In the genomic region with DNA sequence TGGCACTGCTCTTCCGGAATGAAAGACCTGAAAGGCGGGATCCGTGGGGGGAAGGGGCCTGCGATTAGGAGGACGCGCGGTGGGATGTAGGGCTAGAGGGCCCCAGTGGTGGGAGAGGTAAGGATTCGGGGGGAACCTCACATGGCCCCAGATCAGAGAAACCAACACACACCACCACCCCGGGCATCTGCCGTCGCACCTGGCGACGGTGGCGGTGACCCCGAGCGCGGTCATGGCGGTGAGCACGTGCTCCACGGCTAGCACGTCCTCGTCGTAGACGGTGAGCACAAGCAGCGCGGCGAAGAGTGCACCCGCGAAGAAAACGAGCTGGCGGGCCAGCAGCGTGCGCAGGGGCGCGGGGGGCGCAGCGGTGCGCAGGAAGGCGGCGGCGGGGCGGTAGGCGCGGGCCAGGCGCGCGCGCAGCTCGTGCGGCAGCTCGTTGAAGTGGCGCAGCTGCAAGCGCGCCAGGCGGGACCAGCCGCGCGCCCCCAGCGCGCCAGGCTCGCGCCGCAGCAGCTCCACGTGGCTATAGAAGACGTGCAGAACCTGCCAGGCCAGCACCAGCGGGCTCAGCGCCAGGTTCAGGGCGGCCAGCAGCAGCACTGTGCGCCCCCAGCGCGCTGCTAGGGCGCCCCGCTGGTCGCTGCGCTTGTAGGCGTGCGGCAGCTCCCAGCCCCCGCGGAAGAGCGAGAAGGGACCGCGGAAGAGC, we compare ENCODE assay signal across 8 cellular contexts. TPM values are rescaled to one million over a fixed set of nuclear protein-coding genes. Genes with fewer than 3 reads are reported as not detected.
DNase-seq lines count a peak whose midpoint lies in the region; ATAC-seq, FAIRE-seq and TF ChIP-seq lines count a peak whose summit lies in the region.

No MANE protein-coding gene starts in this region.

- H3K4me1 ChIP-seq in keratinocyte (ENCODE audit: control insufficient read depth, extremely low read depth, insufficient read depth, low read length) = peaks cover 4% of the 10 kb centered on the region
- H3K4me1 ChIP-seq in subcutaneous abdominal adipose tissue (ENCODE audit: control insufficient read depth in 5 of 5, insufficient read depth in 5 of 5, low read length in 5 of 5) = peaks cover 0 to 29% (median 23%) of the 10 kb centered on the region in 5 donors

- TF ChIP-seq CTCF in keratinocyte (optimal IDR thresholded peaks at IDR 0.05 in 1 of 3, IDR thresholded peaks at IDR 0.05 in 1 of 3, conservative IDR thresholded peaks at IDR 0.05 in 1 of 3; ENCODE audit: extremely low read depth in 1 of 3, insufficient read depth in 2 of 3, low read length in 3 of 3) = no peak

- H3K27me3 ChIP-seq in keratinocyte (ENCODE audit: control insufficient read depth, extremely low read depth, insufficient read depth, low read length) (peaks cover 43% of the 10 kb centered on the region), subcutaneous abdominal adipose tissue (ENCODE audit: control insufficient read depth in 5 of 5, insufficient read depth in 4 of 5, low read length in 5 of 5) (peaks cover 38 to 51% (median 43%) of the 10 kb centered on the region in 5 donors)

- H3K4me3 Mint-ChIP-seq in activated naive CD8-positive, alpha-beta T cell treated with anti-CD3 and anti-CD28 coated beads for 36 hours = peak overlapping the region; percentile 73

- H3K9me3 Mint-ChIP-seq in activated naive CD8-positive, alpha-beta T cell treated with anti-CD3 and anti-CD28 coated beads for 36 hours = no peaks in the 10 kb centered on the region

- no peak overlapping the region for H3K4me3 ChIP-seq in keratinocyte (ENCODE audit: control insufficient read depth in 2 of 3, extremely low read depth in 1 of 3, insufficient read depth in 2 of 3, low read depth in 1 of 3, low read length in 3 of 3)
- H3K4me3 ChIP-seq in subcutaneous abdominal adipose tissue (ENCODE audit: low read depth in 1 of 5, low read length in 5 of 5) = peak overlapping the region in 4 of 5 donors; percentile 27 to 57 (median 46)

- DNase-seq in DMS153 treated with DMSO at 0.1 percent for 48 hours (lab: John Stamatoyannopoulos, UW; ENCODE audit: unreplicated experiment) (peak; percentile 33), NCI-H2029 (lab: John Stamatoyannopoulos, UW) (peak; percentile 37), keratinocyte (ENCODE audit: low read depth, low spot score) (no peak), Ammon's horn (ENCODE audit: low spot score) (no peak), GM19239 (ENCODE audit: insufficient read length, low spot score) (no peak)
- peak; percentile 65 for DNase-seq in activated naive CD8-positive, alpha-beta T cell treated with anti-CD3 and anti-CD28 coated beads for 36 hours

- dilution Hi-C loops in keratinocyte (cut with MboI; ENCODE audit: extremely low pct_ligation_motif_present, low sequenced_read_pairs) = no loop called here

- ATAC-seq in GM18498 (IDR thresholded peaks at IDR 0.05; ENCODE audit: unreplicated experiment) = no peak

- FAIRE-seq in keratinocyte (lab: Jason Lieb, UNC) (no peak), GM19239 (lab: Jason Lieb, UNC) (no peak)

- H3K4me2 ChIP-seq in keratinocyte (ENCODE audit: control insufficient read depth, extremely low read depth, insufficient read depth, low read depth, low read length) = peak overlapping the region; percentile 56

- no peaks in the 10 kb centered on the region for H3K9me1 ChIP-seq in keratinocyte (ENCODE audit: control insufficient read depth, extremely low read depth, insufficient read depth, low read length)

- no peaks in the 10 kb centered on the region for H3K9me3 ChIP-seq in keratinocyte (ENCODE audit: control insufficient read depth, low read depth, low read length)
- no peaks in the 10 kb centered on the region for H3K9me3 ChIP-seq in subcutaneous abdominal adipose tissue (ENCODE audit: control insufficient read depth in 5 of 5, low read length in 5 of 5)

- peak overlapping the region; percentile 82 for H3K27ac Mint-ChIP-seq in activated naive CD8-positive, alpha-beta T cell treated with anti-CD3 and anti-CD28 coated beads for 36 hours

- no peaks in the 10 kb centered on the region for H3K79me2 ChIP-seq in keratinocyte (ENCODE audit: control insufficient read depth, insufficient read depth, low read length)

- H2AFZ ChIP-seq in keratinocyte (ENCODE audit: control insufficient read depth, low read length) = peak overlapping the region; percentile 30

- no peaks in the 10 kb centered on the region for H4K20me1 ChIP-seq in keratinocyte (ENCODE audit: control insufficient read depth, extremely low read depth, insufficient read depth, low read length)

- peaks cover 11% of the 10 kb centered on the region for H3K27me3 Mint-ChIP-seq in activated naive CD8-positive, alpha-beta T cell treated with anti-CD3 and anti-CD28 coated beads for 36 hours

- H3K36me3 Mint-ChIP-seq in activated naive CD8-positive, alpha-beta T cell treated with anti-CD3 and anti-CD28 coated beads for 36 hours = peaks cover 10% of the 10 kb centered on the region

- H3K9ac ChIP-seq in keratinocyte (ENCODE audit: control insufficient read depth, extremely low read depth, insufficient read depth, low read length) (no peak overlapping the region), subcutaneous abdominal adipose tissue (ENCODE audit: low read length in 5 of 5) (no peak overlapping the region)

- H3K36me3 ChIP-seq in keratinocyte (ENCODE audit: control insufficient read depth in 2 of 2, extremely low read depth in 1 of 2, insufficient read depth in 2 of 2, low read length in 2 of 2) = no peaks in the 10 kb centered on the region
- peaks cover 0 to 6% (median 0%) of the 10 kb centered on the region in 5 donors for H3K36me3 ChIP-seq in subcutaneous abdominal adipose tissue (ENCODE audit: control insufficient read depth in 5 of 5, insufficient read depth in 5 of 5, low read length in 5 of 5)

- H3K27ac ChIP-seq in keratinocyte (ENCODE audit: control insufficient read depth, insufficient read depth, low read length) (no peak overlapping the region), subcutaneous abdominal adipose tissue (ENCODE audit: low read depth, low read length) (no peak overlapping the region)

- peaks cover 42% of the 10 kb centered on the region for H3K4me1 Mint-ChIP-seq in activated naive CD8-positive, alpha-beta T cell treated with anti-CD3 and anti-CD28 coated beads for 36 hours

RNA-seq across cellular contexts. Expression of a gene that starts 5.7 kb away (rescaled TPM):
- 10 to 100 TPM; 12.3 TPM for total RNA-seq in activated naive CD8-positive, alpha-beta T cell treated with anti-CD3 and anti-CD28 coated beads for 36 hours
- polyA plus RNA-seq in keratinocyte = 0.12 to 0.21 TPM (median 0.19 TPM) in 3 replicates
- 3.7 TPM for polyA plus RNA-seq in keratinocyte (2011; ENCODE audit: low read depth)
- not detected in 2 replicates for polyA plus RNA-seq in keratinocyte (2011; cell fraction: cytosol; rRNA removed)
- polyA plus RNA-seq in keratinocyte (2011; cell fraction: nucleus; rRNA removed) = 3.6 TPM in 2 replicates
- 0.31 and 7.2 TPM in 2 replicates for polyA plus RNA-seq in keratinocyte (2012; ENCODE audit: low replicate concordance)
- polyA minus RNA-seq in keratinocyte = 0.07 to 0.33 TPM (median 0.16 TPM) in 3 replicates
- not detected for polyA minus RNA-seq in keratinocyte (2011; cell fraction: cytosol; rRNA and poly(A)+ RNA removed)
- polyA minus RNA-seq in keratinocyte (2011; cell fraction: nucleus; rRNA and poly(A)+ RNA removed) = 0.39 and 1.5 TPM in 2 replicates

RNA-seq across cellular contexts. Expression of a gene that starts 9.7 kb away (rescaled TPM):
- 10 to 100 TPM; 34.3 to 37.6 TPM for total RNA-seq in activated naive CD8-positive, alpha-beta T cell treated with anti-CD3 and anti-CD28 coated beads for 36 hours
- 15.5 to 25.2 TPM (median 24.6 TPM) in 3 replicates for polyA plus RNA-seq in keratinocyte
- polyA plus RNA-seq in keratinocyte (2011; ENCODE audit: low read depth) = 10.5 TPM
- polyA plus RNA-seq in keratinocyte (2011; cell fraction: cytosol; rRNA removed) = 8.6 and 14.7 TPM in 2 replicates
- 63.6 and 85.0 TPM in 2 replicates for polyA plus RNA-seq in keratinocyte (2011; cell fraction: nucleus; rRNA removed)
- 15.1 and 33.6 TPM in 2 replicates for polyA plus RNA-seq in keratinocyte (2012; ENCODE audit: low replicate concordance)
- 32.7 to 66.4 TPM (median 43.0 TPM) in 3 replicates for polyA minus RNA-seq in keratinocyte
- 34.1 TPM for polyA minus RNA-seq in keratinocyte (2011; cell fraction: cytosol; rRNA and poly(A)+ RNA removed)
- 80.3 and 82.8 TPM in 2 replicates for polyA minus RNA-seq in keratinocyte (2011; cell fraction: nucleus; rRNA and poly(A)+ RNA removed)

RNA-seq across cellular contexts. Expression of a gene that starts 27.8 kb away (rescaled TPM):
- 1 to 10 TPM; 5.8 to 6.1 TPM for total RNA-seq in activated naive CD8-positive, alpha-beta T cell treated with anti-CD3 and anti-CD28 coated beads for 36 hours
- polyA plus RNA-seq in keratinocyte = 0.77 to 1.2 TPM (median 0.95 TPM) in 3 replicates
- polyA plus RNA-seq in keratinocyte (2011; ENCODE audit: low read depth) = 0.56 TPM
- polyA plus RNA-seq in keratinocyte (2011; cell fraction: cytosol; rRNA removed) = 0.29 and 2.5 TPM in 2 replicates
- 0.25 and 0.93 TPM in 2 replicates for polyA plus RNA-seq in keratinocyte (2011; cell fraction: nucleus; rRNA removed)
- 0.69 and 2.3 TPM in 2 replicates for polyA plus RNA-seq in keratinocyte (2012; ENCODE audit: low replicate concordance)
- polyA minus RNA-seq in keratinocyte = 0.30 to 1.0 TPM (median 0.86 TPM) in 3 replicates
- polyA minus RNA-seq in keratinocyte (2011; cell fraction: cytosol; rRNA and poly(A)+ RNA removed) = 4.2 TPM
- 0.84 TPM in 1 of 2 replicates, not detected in the other for polyA minus RNA-seq in keratinocyte (2011; cell fraction: nucleus; rRNA and poly(A)+ RNA removed)

RNA-seq across cellular contexts. Expression of a gene that starts 29.8 kb away (rescaled TPM):
- 1 to 10 TPM; 2.7 to 3.2 TPM for total RNA-seq in activated naive CD8-positive, alpha-beta T cell treated with anti-CD3 and anti-CD28 coated beads for 36 hours
- 0.24 to 0.97 TPM (median 0.35 TPM) in 3 replicates for polyA plus RNA-seq in keratinocyte
- polyA plus RNA-seq in keratinocyte (2011; ENCODE audit: low read depth) = 0.69 TPM
- polyA plus RNA-seq in keratinocyte (2011; cell fraction: cytosol; rRNA removed) = 0.29 and 0.60 TPM in 2 replicates
- 6.0 and 9.8 TPM in 2 replicates for polyA plus RNA-seq in keratinocyte (2011; cell fraction: nucleus; rRNA removed)
- polyA plus RNA-seq in keratinocyte (2012; ENCODE audit: low replicate concordance) = 0.92 and 4.3 TPM in 2 replicates
- polyA minus RNA-seq in keratinocyte = 0.79 to 1.2 TPM in 2 of 3 replicates, not detected in the other
- not detected for polyA minus RNA-seq in keratinocyte (2011; cell fraction: cytosol; rRNA and poly(A)+ RNA removed)
- polyA minus RNA-seq in keratinocyte (2011; cell fraction: nucleus; rRNA and poly(A)+ RNA removed) = 2.3 and 4.3 TPM in 2 replicates

RNA-seq across cellular contexts. Expression of a gene that starts 39.1 kb away (rescaled TPM):
- total RNA-seq in activated naive CD8-positive, alpha-beta T cell treated with anti-CD3 and anti-CD28 coated beads for 36 hours = 10 to 100 TPM; 13.3 to 16.0 TPM
- polyA plus RNA-seq in keratinocyte = 19.3 to 26.3 TPM (median 22.8 TPM) in 3 replicates
- 3.8 TPM for polyA plus RNA-seq in keratinocyte (2011; ENCODE audit: low read depth)
- 20.2 and 28.1 TPM in 2 replicates for polyA plus RNA-seq in keratinocyte (2011; cell fraction: cytosol; rRNA removed)
- 13.9 and 16.9 TPM in 2 replicates for polyA plus RNA-seq in keratinocyte (2011; cell fraction: nucleus; rRNA removed)
- polyA plus RNA-seq in keratinocyte (2012; ENCODE audit: low replicate concordance) = 11.2 and 16.9 TPM in 2 replicates
- polyA minus RNA-seq in keratinocyte = 16.2 to 31.8 TPM (median 29.6 TPM) in 3 replicates
- 15.9 TPM for polyA minus RNA-seq in keratinocyte (2011; cell fraction: cytosol; rRNA and poly(A)+ RNA removed)
- 6.0 and 14.3 TPM in 2 replicates for polyA minus RNA-seq in keratinocyte (2011; cell fraction: nucleus; rRNA and poly(A)+ RNA removed)

Comparison
In these comparisons a context has a peak if more than half of its experiments do, and no peak if none do; other contexts are left out.
1. DNase-seq: peak in DMS153 treated with DMSO at 0.1 percent for 48 hours (single experiment), NCI-H2029 (single experiment) and activated naive CD8-positive, alpha-beta T cell treated with anti-CD3 and anti-CD28 coated beads for 36 hours (single experiment); none in keratinocyte (single experiment), Ammon's horn (single experiment) and GM19239 (single experiment).
2. H3K4me3 ChIP-seq: peak in subcutaneous abdominal adipose tissue (4 of 5); none in keratinocyte (0 of 3).